Comparison of ENCODE assay signal across 1 cellular context in genomic region chr1:35268282-35269189, GRCh38.
TF ChIP-seq lines count a peak whose summit lies in the region.

TSS of gene ZMYM4 (plus strand) at chr1:35268709. CDS start at chr1:35269047, 338 bp downstream.

TF ChIP-seq in HepG2, 621 proteins besides CTCF, POLR2A, EP300 and RAD21 (continued from another document and continues in another):
- TF ChIP-seq TIGD3 (CRISPR knock-in tag; IDR thresholded peaks at IDR 0.05; ENCODE audit: borderline replicate concordance) (no peak), TBP (CRISPR knock-in tag; IDR thresholded peaks at IDR 0.05) (no peak), RXRB (CRISPR knock-in tag; IDR thresholded peaks at IDR 0.05; ENCODE audit: borderline replicate concordance) (peak; percentile 47; the same call in 1 of the 2 replicates), CBFB (CRISPR knock-in tag; IDR thresholded peaks at IDR 0.05) (peak; percentile 89), ZBTB34 (CRISPR knock-in tag; IDR thresholded peaks at IDR 0.05) (no peak), ZNF343 (CRISPR knock-in tag; IDR thresholded peaks at IDR 0.05) (no peak), MXD4 (CRISPR knock-in tag; IDR thresholded peaks at IDR 0.05) (peak; percentile 16; the same call in 1 of the 2 replicates), SAFB2 (CRISPR knock-in tag; IDR thresholded peaks at IDR 0.05; ENCODE audit: borderline replicate concordance, low read depth) (peak; percentile 65; the same call in 1 of the 2 replicates), ZNF329 (CRISPR knock-in tag; IDR thresholded peaks at IDR 0.05; ENCODE audit: low read depth) (no peak), ATF2 (CRISPR knock-in tag; IDR thresholded peaks at IDR 0.05) (no peak), ZNF350 (CRISPR knock-in tag; IDR thresholded peaks at IDR 0.05; ENCODE audit: borderline replicate concordance, low read depth) (no peak), GMEB1 (CRISPR knock-in tag; IDR thresholded peaks at IDR 0.05; ENCODE audit: borderline replicate concordance) (peak; percentile 59; the same call in 1 of the 2 replicates), KLF12 (CRISPR knock-in tag; IDR thresholded peaks at IDR 0.05; ENCODE audit: borderline replicate concordance) (no peak), ZNF558 (CRISPR knock-in tag; IDR thresholded peaks at IDR 0.05; ENCODE audit: borderline replicate concordance) (no peak), RARA (CRISPR knock-in tag; IDR thresholded peaks at IDR 0.05) (0 out of 2 replicates have a peak, but pooled peaks have one; percentile 36), CC2D1A (CRISPR knock-in tag; IDR thresholded peaks at IDR 0.05) (no peak), CBX5 (CRISPR knock-in tag; IDR thresholded peaks at IDR 0.05; ENCODE audit: borderline replicate concordance) (peak; percentile 29; the same call in 1 of the 2 replicates), ZSCAN12 (CRISPR knock-in tag; IDR thresholded peaks at IDR 0.05) (no peak), ZNF598 (CRISPR knock-in tag; IDR thresholded peaks at IDR 0.05; ENCODE audit: borderline replicate concordance) (0 out of 2 replicates have a peak, but pooled peaks have one; percentile 59), POGK (CRISPR knock-in tag; conservative IDR thresholded peaks at IDR 0.05) (no peak), HOXA3 (CRISPR knock-in tag; IDR thresholded peaks at IDR 0.05) (peak; percentile 10), FOXM1 (CRISPR knock-in tag; IDR thresholded peaks at IDR 0.05) (no peak), ZNF136 (CRISPR knock-in tag; IDR thresholded peaks at IDR 0.05; ENCODE audit: low read depth) (0 out of 2 replicates have a peak, but pooled peaks have one; percentile 32), SYNCRIP (IDR thresholded peaks at IDR 0.05; ENCODE audit: insufficient read depth, low read depth, low read length) (no peak), ZNF124 (CRISPR knock-in tag; IDR thresholded peaks at IDR 0.05) (peak; percentile 79; the same call in 1 of the 2 replicates), ZNF484 (CRISPR knock-in tag; IDR thresholded peaks at IDR 0.05; ENCODE audit: borderline replicate concordance, low read depth) (no peak), NR1H2 (CRISPR knock-in tag; IDR thresholded peaks at IDR 0.05; ENCODE audit: borderline replicate concordance, low read depth) (no peak), ATF7-NPFF (CRISPR knock-in tag; IDR thresholded peaks at IDR 0.05; ENCODE audit: low read depth) (peak; percentile 87), HOXA5 (CRISPR knock-in tag; IDR thresholded peaks at IDR 0.05) (no peak), ZNF30 (CRISPR knock-in tag; IDR thresholded peaks at IDR 0.05) (peak; percentile 66; the same call in 1 of the 2 replicates), SP1 (IDR thresholded peaks at IDR 0.05) (no peak), SP1 (CRISPR knock-in tag; IDR thresholded peaks at IDR 0.05) (peak; percentile 13; the same call in 1 of the 2 replicates), KAT2B (IDR thresholded peaks at IDR 0.05; ENCODE audit: borderline replicate concordance, low read depth, low read length) (no peak), THAP8 (CRISPR knock-in tag; IDR thresholded peaks at IDR 0.05; ENCODE audit: borderline replicate concordance) (no peak), PATZ1 (CRISPR knock-in tag; IDR thresholded peaks at IDR 0.05) (peak; percentile 75), THYN1 (CRISPR knock-in tag; IDR thresholded peaks at IDR 0.05; ENCODE audit: borderline replicate concordance, low read depth) (no peak), ETV6 (CRISPR knock-in tag; conservative IDR thresholded peaks at IDR 0.05) (no peak), MATR3 (CRISPR knock-in tag; IDR thresholded peaks at IDR 0.05) (no peak), KIAA2018 (CRISPR knock-in tag; IDR thresholded peaks at IDR 0.05; ENCODE audit: borderline replicate concordance) (no peak), DPF2 (CRISPR knock-in tag; IDR thresholded peaks at IDR 0.05; ENCODE audit: borderline replicate concordance, low read depth) (no peak), TEAD2 (CRISPR knock-in tag; IDR thresholded peaks at IDR 0.05) (no peak), MYNN (CRISPR knock-in tag; IDR thresholded peaks at IDR 0.05; ENCODE audit: low read depth) (no peak), ZNF766 (CRISPR knock-in tag; IDR thresholded peaks at IDR 0.05; ENCODE audit: borderline replicate concordance) (no peak), YY1 (IDR thresholded peaks at IDR 0.05; ENCODE audit: insufficient read depth, insufficient replicate concordance, low read depth, low read length) (peak; percentile 89), ZNF414 (CRISPR knock-in tag; IDR thresholded peaks at IDR 0.05) (no peak), SIN3A (IDR thresholded peaks at IDR 0.05; ENCODE audit: borderline replicate concordance, low read depth, low read length) (0 out of 2 replicates have a peak, but pooled peaks have one; percentile 9)
